1 cellular context compared by ENCODE assay signal in the genomic region with DNA sequence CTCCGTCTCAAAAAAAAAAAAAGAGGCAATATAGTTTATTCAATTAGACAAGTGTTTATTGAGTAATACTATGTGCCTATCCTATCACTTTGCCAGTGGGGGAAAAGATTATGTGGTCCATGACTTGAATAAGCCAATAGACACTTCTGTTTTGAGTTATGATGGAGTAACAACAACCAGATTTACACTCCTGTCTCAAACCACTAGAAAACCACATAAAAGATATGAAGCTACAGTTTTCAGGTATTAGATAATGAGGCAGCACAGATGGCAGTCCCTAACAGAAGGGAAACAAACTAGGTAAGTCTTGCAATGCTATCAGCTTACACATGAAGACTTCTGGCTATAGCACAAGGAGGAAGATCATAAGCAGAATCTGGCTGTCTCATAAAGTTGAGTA.
TF ChIP-seq lines count a peak whose summit lies in the region.

No MANE protein-coding gene starts in this region.

TF ChIP-seq in GM12878, 131 proteins besides CTCF, POLR2A, EP300 and RAD21:
- peak; percentile 73 for TF ChIP-seq RUNX3 (IDR thresholded peaks at IDR 0.05; ENCODE audit: low read length)
- TF ChIP-seq JUNB (IDR thresholded peaks at IDR 0.05): peak; percentile 10; the same call in 1 of the 2 replicates
- no peak for TF ChIP-seq BHLHE40 (IDR thresholded peaks at IDR 0.05; ENCODE audit: borderline replicate concordance in 1 of 2, low read depth in 2 of 2, low read length in 1 of 2)
- TF ChIP-seq SMARCA5 (IDR thresholded peaks at IDR 0.05): no peak
